Comparison of ENCODE assay signal across 17 cellular contexts in the genomic region with DNA sequence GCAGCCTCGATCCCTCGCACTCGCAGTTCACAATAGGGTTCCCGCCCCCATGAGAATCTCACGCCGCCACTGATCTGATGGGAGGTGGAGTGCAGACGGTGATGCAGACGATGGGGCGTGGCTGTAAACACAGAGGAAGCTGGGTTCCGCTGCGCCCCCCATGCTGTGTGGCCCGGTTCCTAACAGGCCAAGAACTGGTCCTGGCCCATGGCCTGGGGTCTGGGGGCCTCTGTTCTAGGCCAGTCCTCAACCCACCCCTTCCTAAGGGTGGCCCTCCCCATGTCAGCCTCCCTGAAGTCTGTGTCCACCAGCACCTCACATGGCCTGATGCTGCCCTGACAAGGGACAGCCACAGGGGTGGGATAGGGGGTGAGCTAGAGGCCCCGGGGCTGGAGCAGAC. TPM values are rescaled to one million over a fixed set of nuclear protein-coding genes. Genes with fewer than 3 reads are reported as not detected.
DNase-seq lines count a peak whose midpoint lies in the region; ATAC-seq, FAIRE-seq and TF ChIP-seq lines count a peak whose summit lies in the region.
"Had no signal": no experiment of that assay in that cellular context is flagged by ENCODE, and none has a peak within 500 bp of the region (broad histone marks: within the 10 kb centered on the region; RNA-seq: fewer than 3 reads in every experiment).

No MANE protein-coding gene starts in this region.

- H3K27me3 Mint-ChIP-seq in endothelial cell (ENCODE audit: unreplicated experiment): peaks cover 23% of the 10 kb centered on the region

- no peak overlapping the region for H3K27ac ChIP-seq in Panc1 (ENCODE audit: low read length)
- H3K27ac ChIP-seq in kidney (ENCODE audit: low read depth in 2 of 2, low read length in 2 of 2): no peak overlapping the region
- H3K27ac ChIP-seq in substantia nigra (ENCODE audit: low read depth, low read length, poor library complexity, severe bottlenecking): peak overlapping the region; percentile 58
- H3K27ac ChIP-seq: 22Rv1; BLaER1 treated with 17β-estradiol and CSF1 and Interleukin-3, amounts not matched to agents 10 nM and 100 nM; GM23248 had no signal

- H3K4me1 Mint-ChIP-seq in endothelial cell (ENCODE audit: unreplicated experiment): no peaks in the 10 kb centered on the region
- H3K4me1 Mint-ChIP-seq: CD4-positive, CD25-positive, alpha-beta regulatory T cell had no signal

- CTCF ChIA-PET in Panc1 (lab: Charles Lee): no interaction called here

- no peak overlapping the region for H3K4me3 Mint-ChIP-seq in endothelial cell (ENCODE audit: unreplicated experiment)
- H3K4me3 Mint-ChIP-seq: CD4-positive, CD25-positive, alpha-beta regulatory T cell had no signal

- no peaks in the 10 kb centered on the region for H3K36me3 Mint-ChIP-seq in endothelial cell (ENCODE audit: low read depth, unreplicated experiment)
- H3K36me3 Mint-ChIP-seq: CD4-positive, CD25-positive, alpha-beta regulatory T cell had no signal

- no peak overlapping the region for H3K9ac ChIP-seq in kidney (ENCODE audit: low read length in 2 of 2)
- H3K9ac ChIP-seq: BLaER1 treated with 17β-estradiol and CSF1 and Interleukin-3, amounts not matched to agents 10 nM and 100 nM; GM23248 had no signal

- BruUV-seq in Panc1 (replicated peaks; lab: Mats Ljungman, UMichigan): no TSS peak

- no peak for FAIRE-seq in kidney (lab: Jason Lieb, UNC)
- FAIRE-seq: GM12878, GM18507 had no signal

- H3K9me3 Mint-ChIP-seq in endothelial cell (ENCODE audit: unreplicated experiment): no peaks in the 10 kb centered on the region
- H3K9me3 Mint-ChIP-seq: CD4-positive, CD25-positive, alpha-beta regulatory T cell had no signal

- in situ Hi-C loops in Panc1 (cut with HindIII; ENCODE audit: low pct_unique_long_range_greater_than_20kb, low sequenced_read_pairs): no loop called here
- in situ Hi-C loops in ACHN (cut with HindIII; ENCODE audit: low pct_ligation_motif_present, low pct_unique_long_range_greater_than_20kb, low sequenced_read_pairs): no loop called here

- DNase-seq in Right ventricle myocardium inferior (ENCODE audit: missing footprints): peak; percentile 39
- DNase-seq in cardiac septum (ENCODE audit: low spot score): no peak
- no peak for DNase-seq in Panc1 (ENCODE audit: low read depth, low spot score)
- peak; percentile 65 for DNase-seq in kidney
- DNase-seq in substantia nigra (lab: John Stamatoyannopoulos, UW): no peak
- DNase-seq in ACHN: no peak
- DNase-seq in activated CD4-positive, alpha-beta T cell treated with anti-CD3 and anti-CD28 coated beads for 4 hours: no peak
- no peak for DNase-seq in endothelial cell (ENCODE audit: low spot score)
- DNase-seq: CD4-positive, CD25-positive, alpha-beta regulatory T cell; DMS53; GF-D8; GM23248; H7 had no signal

- H3K27me3 ChIP-seq in Panc1 (ENCODE audit: control insufficient read depth, insufficient read depth, low read length): no peaks in the 10 kb centered on the region; the same call in 1 of the 2 replicates

- ATAC-seq in Right ventricle myocardium inferior (no peak), Panc1 (peak; percentile 27; the same call in 1 of the 2 replicates)
- ATAC-seq: GM12878 had no signal

- TF ChIP-seq CTCF in Panc1 (IDR thresholded peaks at IDR 0.05) (no peak), kidney (IDR thresholded peaks at IDR 0.05; ENCODE audit: borderline replicate concordance, extremely low read depth, insufficient read depth) (no peak), endothelial cell (IDR thresholded peaks at IDR 0.05; ENCODE audit: unreplicated experiment) (no peak)

- H3K4me1 ChIP-seq in Panc1 (ENCODE audit: control insufficient read depth, insufficient read depth, low read length) (no peaks in the 10 kb centered on the region), kidney (ENCODE audit: control insufficient read depth in 1 of 2, insufficient read depth in 1 of 2, low read depth in 1 of 2, low read length in 2 of 2) (no peaks in the 10 kb centered on the region)
- H3K4me1 ChIP-seq: BLaER1 treated with 17β-estradiol and CSF1 and Interleukin-3, amounts not matched to agents 10 nM and 100 nM had no signal

- H3K36me3 ChIP-seq in Panc1 (ENCODE audit: control insufficient read depth, insufficient read depth, low read length) (no peaks in the 10 kb centered on the region), kidney (ENCODE audit: control insufficient read depth in 1 of 2, insufficient read depth in 2 of 2, low read length in 2 of 2) (no peaks in the 10 kb centered on the region)
- H3K36me3 ChIP-seq: BLaER1 treated with 17β-estradiol and CSF1 and Interleukin-3, amounts not matched to agents 10 nM and 100 nM had no signal

- intact Hi-C loops in Right ventricle myocardium inferior (cut with DNase I): no loop called here
- intact Hi-C loops in cardiac septum (cut with DNase I): no loop called here
- intact Hi-C loops in Panc1 (cut with micrococcal nuclease; ENCODE audit: unreplicated experiment): no loop called here
- intact Hi-C loops in kidney (cut with DNase I): no loop called here

- POLR2A ChIA-PET in Panc1 (lab: Charles Lee): no interaction called here

- no peak overlapping the region for H3K4me3 ChIP-seq in Panc1 (ENCODE audit: low read depth in 2 of 2, low read length in 2 of 2)
- H3K4me3 ChIP-seq in kidney (ENCODE audit: low read length in 2 of 2): no peak overlapping the region
- H3K4me3 ChIP-seq: BLaER1 treated with 17β-estradiol and CSF1 and Interleukin-3, amounts not matched to agents 10 nM and 100 nM; GM12878; GM23248 had no signal

- no peak overlapping the region for H3K27ac Mint-ChIP-seq in endothelial cell (ENCODE audit: unreplicated experiment)
- H3K27ac Mint-ChIP-seq: CD4-positive, CD25-positive, alpha-beta regulatory T cell had no signal

- H3K9me3 ChIP-seq in Panc1 (ENCODE audit: control insufficient read depth, insufficient read depth, low read depth, low read length) (no peaks in the 10 kb centered on the region), kidney (ENCODE audit: control insufficient read depth in 1 of 2, low read length in 2 of 2) (no peaks in the 10 kb centered on the region)
- H3K9me3 ChIP-seq: BLaER1 treated with 17β-estradiol and CSF1 and Interleukin-3, amounts not matched to agents 10 nM and 100 nM had no signal

RNA-seq across cellular contexts. Expression of a gene that starts 15.1 kb away (rescaled TPM):
- total RNA-seq in Right ventricle myocardium inferior: 1.4 TPM
- total RNA-seq in cardiac septum: 0.57 TPM
- total RNA-seq in Panc1 (2021; ENCODE audit: unreplicated experiment): 10.1 TPM
- 7.8 TPM for polyA plus RNA-seq in Panc1 (2012; ENCODE audit: insufficient read length)
- 39.3 TPM for total RNA-seq in kidney
- polyA plus RNA-seq in kidney (ENCODE audit: insufficient read depth, low read depth, low replicate concordance): 15.5 TPM
- total RNA-seq in endothelial cell (ENCODE audit: unreplicated experiment): 1.7 TPM
- total RNA-seq: CD4-positive, CD25-positive, alpha-beta regulatory T cell; GM12878; GM23248 had no signal
- polyA plus RNA-seq: CD4-positive, CD25-positive, alpha-beta regulatory T cell; GM12878; GM23248 had no signal

Comparison
In these comparisons a context has a peak if more than half of its experiments do, and no peak if none do; other contexts are left out.
1. DNase-seq: peak in Right ventricle myocardium inferior (single experiment) and kidney (single experiment); none in cardiac septum (single experiment), Panc1 (single experiment), substantia nigra (0 of 49), ACHN (single experiment), activated CD4-positive, alpha-beta T cell treated with anti-CD3 and anti-CD28 coated beads for 4 hours (0 of 2) and endothelial cell (single experiment).